22 cellular contexts compared by ENCODE assay signal in genomic region chr20:22489614-22490286, GRCh38.
DNase-seq lines count a peak whose midpoint lies in the region; ATAC-seq and TF ChIP-seq lines count a peak whose summit lies in the region.
"Had no signal": no experiment of that assay in that cellular context is flagged by ENCODE, and none has a peak within 500 bp of the region (broad histone marks: within the 10 kb centered on the region; RNA-seq: fewer than 3 reads in every experiment).

No MANE protein-coding gene starts in this region.

- TF ChIP-seq POLR2A in esophagus muscularis mucosa (IDR thresholded peaks at IDR 0.05; ENCODE audit: low read depth) (no peak), gastrocnemius medialis (IDR thresholded peaks at IDR 0.05) (no peak), sigmoid colon (IDR thresholded peaks at IDR 0.05) (no peak)

- H3K4me1 ChIP-seq in Panc1 (ENCODE audit: control insufficient read depth, insufficient read depth, low read length) (peaks cover 12% of the 10 kb centered on the region), esophagus muscularis mucosa (no peaks in the 10 kb centered on the region), mucosa of stomach (ENCODE audit: control insufficient read depth, insufficient read depth, low read length) (peaks cover 24% of the 10 kb centered on the region), gastrocnemius medialis (no peaks in the 10 kb centered on the region), sigmoid colon (no peaks in the 10 kb centered on the region)
- H3K4me1 ChIP-seq: BLaER1 treated with 17β-estradiol and CSF1 and Interleukin-3, amounts not matched to agents 10 nM and 100 nM; right atrium auricular region; testis had no signal

- WGBS in esophagus muscularis mucosa: 69% methylated on average over 11 of the region's 11 CpGs
- WGBS in sigmoid colon, 2 donors: 14 to 58% methylated on average over 11 of the region's 11 CpGs

- H3K27me3 ChIP-seq in Panc1 (ENCODE audit: control insufficient read depth, insufficient read depth, low read length): no peaks in the 10 kb centered on the region
- H3K27me3 ChIP-seq in esophagus muscularis mucosa: peaks cover 0 to 30% (median 0%) of the 10 kb centered on the region in 4 donors
- no peaks in the 10 kb centered on the region for H3K27me3 ChIP-seq in mucosa of stomach (ENCODE audit: control insufficient read depth, insufficient read depth, low read length)
- H3K27me3 ChIP-seq in gastrocnemius medialis: peaks cover 0 to 8% (median 0%) of the 10 kb centered on the region in 3 donors
- peaks cover 0 to 11% (median 6%) of the 10 kb centered on the region in 3 donors for H3K27me3 ChIP-seq in sigmoid colon
- H3K27me3 ChIP-seq: BLaER1 treated with 17β-estradiol and CSF1 and Interleukin-3, amounts not matched to agents 10 nM and 100 nM; right atrium auricular region; testis had no signal

- no peak for TF ChIP-seq EP300 in esophagus muscularis mucosa (IDR thresholded peaks at IDR 0.05)
- no peak for TF ChIP-seq EP300 in sigmoid colon (IDR thresholded peaks at IDR 0.05)

- H3K27ac ChIP-seq in Panc1 (ENCODE audit: low read length) (peak overlapping the region; percentile 70), esophagus muscularis mucosa (replicated peaks in 1 of 4) (no peak overlapping the region), gastrocnemius medialis (no peak overlapping the region), sigmoid colon (no peak overlapping the region)
- H3K27ac ChIP-seq: BLaER1 treated with 17β-estradiol and CSF1 and Interleukin-3, amounts not matched to agents 10 nM and 100 nM; cardiac muscle cell; right atrium auricular region; testis; WERI-Rb-1 had no signal

- peak overlapping the region; percentile 68 for H3K9ac ChIP-seq in mucosa of stomach (ENCODE audit: low read length)
- H3K9ac ChIP-seq: BLaER1 treated with 17β-estradiol and CSF1 and Interleukin-3, amounts not matched to agents 10 nM and 100 nM had no signal

- CTCF ChIA-PET in Panc1 (lab: Charles Lee): interaction anchor here (1.6 kb wide), 1 partner anchor 17 kb away, joined by 4 read pairs; no protein-coding TSS in a partner anchor

- no TSS peak for BruUV-seq in Panc1 (replicated peaks; lab: Mats Ljungman, UMichigan)

- DNase-seq in DMS53 treated with DMSO at 0.1 percent for 48 hours (lab: John Stamatoyannopoulos, UW; ENCODE audit: unreplicated experiment) (peak; percentile 42), Panc1 (ENCODE audit: low read depth, low spot score) (no peak), esophagus muscularis mucosa (ENCODE audit: extremely low spot score) (peak; percentile 55), gastrocnemius medialis (no peak), SIG-M5 (lab: John Stamatoyannopoulos, UW) (no peak), NCI-H1048 (lab: John Stamatoyannopoulos, UW) (no peak), sigmoid colon (no peak)
- DNase-seq: activated CD4-positive, alpha-beta T cell treated with anti-CD3 and anti-CD28 coated beads, Interleukin-2, amount 10 ng/mL, durations not matched to agents 24 days and 14 days; activated naive CD4-positive, alpha-beta T cell treated with anti-CD3 and anti-CD28 coated beads, Interleukin-2, amount 50 U/mL, for 16 hours; HFFc6; naive thymus-derived CD8-positive, alpha-beta T cell; RPMI8226; stimulated activated CD4-positive, alpha-beta T cell treated with anti-CD3 and anti-CD28 coated beads, Interleukin-12 subunit alpha, Interleukin-12 subunit beta, amount 100 ng/mL, for 4 hours; stimulated activated CD4-positive, alpha-beta T cell treated with anti-CD3 and anti-CD28 coated beads, Interleukin-4, amount 100 ng/mL, for 4 hours; stimulated activated naive CD4-positive, alpha-beta T cell; testis; WERI-Rb-1 had no signal

- POLR2A ChIA-PET in Panc1 (lab: Charles Lee): no interaction called here

- intact Hi-C loops in Panc1 (cut with micrococcal nuclease; ENCODE audit: unreplicated experiment) (loop anchor here (5.0 kb wide), 1 partner anchor 152 kb away; no protein-coding TSS in a partner anchor), esophagus muscularis mucosa (cut with DNase I) (no loop called here), gastrocnemius medialis (cut with DNase I; ENCODE audit: low total_unique reads) (no loop called here), sigmoid colon (cut with DNase I) (no loop called here)

- ATAC-seq in Panc1 (no peak; the same call in 1 of the 2 replicates), gastrocnemius medialis (no peak)
- ATAC-seq: naive thymus-derived CD8-positive, alpha-beta T cell; SK-N-SH treated with all-trans-retinoic acid at 6 μM for 48 hours had no signal

- no peak overlapping the region for H3K4me3 ChIP-seq in Panc1 (ENCODE audit: low read depth in 2 of 2, low read length in 2 of 2)
- H3K4me3 ChIP-seq in esophagus muscularis mucosa: no peak overlapping the region
- peak overlapping the region; percentile 14 for H3K4me3 ChIP-seq in mucosa of stomach (ENCODE audit: low read length)
- H3K4me3 ChIP-seq in gastrocnemius medialis: no peak overlapping the region
- H3K4me3 ChIP-seq in sigmoid colon: no peak overlapping the region
- H3K4me3 ChIP-seq: BLaER1 treated with 17β-estradiol and CSF1 and Interleukin-3, amounts not matched to agents 10 nM and 100 nM; cardiac muscle cell; right atrium auricular region; testis had no signal

- H3K9me3 ChIP-seq in Panc1 (ENCODE audit: control insufficient read depth, insufficient read depth, low read depth, low read length) (no peaks in the 10 kb centered on the region), esophagus muscularis mucosa (no peaks in the 10 kb centered on the region), mucosa of stomach (ENCODE audit: control insufficient read depth, low read length) (no peaks in the 10 kb centered on the region), gastrocnemius medialis (no peaks in the 10 kb centered on the region), sigmoid colon (no peaks in the 10 kb centered on the region)
- H3K9me3 ChIP-seq: BLaER1 treated with 17β-estradiol and CSF1 and Interleukin-3, amounts not matched to agents 10 nM and 100 nM; right atrium auricular region; testis had no signal

- H3K36me3 ChIP-seq in Panc1 (ENCODE audit: control insufficient read depth, insufficient read depth, low read length) (no peaks in the 10 kb centered on the region), esophagus muscularis mucosa (no peaks in the 10 kb centered on the region), mucosa of stomach (ENCODE audit: control insufficient read depth, insufficient read depth, low read length) (no peaks in the 10 kb centered on the region), gastrocnemius medialis (no peaks in the 10 kb centered on the region), sigmoid colon (no peaks in the 10 kb centered on the region)
- H3K36me3 ChIP-seq: BLaER1 treated with 17β-estradiol and CSF1 and Interleukin-3, amounts not matched to agents 10 nM and 100 nM; cardiac muscle cell; right atrium auricular region; WERI-Rb-1 had no signal

- in situ Hi-C loops in Panc1 (cut with HindIII; ENCODE audit: low pct_unique_long_range_greater_than_20kb, low sequenced_read_pairs) (no loop called here), gastrocnemius medialis (cut with MboI; ENCODE audit: low sequenced_read_pairs in 4 of 4) (no loop called here)

- TF ChIP-seq CTCF in Panc1 (IDR thresholded peaks at IDR 0.05) (no peak), esophagus muscularis mucosa (IDR thresholded peaks at IDR 0.05) (no peak), gastrocnemius medialis (IDR thresholded peaks at IDR 0.05 in 4 of 5, conservative IDR thresholded peaks at IDR 0.05 in 1 of 5) (no peak), sigmoid colon (IDR thresholded peaks at IDR 0.05) (no peak)

Comparison
In these comparisons a context has a peak if more than half of its experiments do, and no peak if none do; other contexts are left out.
1. DNase-seq: peak in DMS53 treated with DMSO at 0.1 percent for 48 hours (single experiment) and esophagus muscularis mucosa (single experiment); none in Panc1 (single experiment), gastrocnemius medialis (0 of 2), SIG-M5 (single experiment), NCI-H1048 (single experiment) and sigmoid colon (single experiment).